22 cellular contexts compared by ENCODE assay signal in genomic region chr2:174815524-174815923, GRCh38. TPM values are rescaled to one million over a fixed set of nuclear protein-coding genes. Genes with fewer than 3 reads are reported as not detected.
"Had no signal": no experiment of that assay in that cellular context is flagged by ENCODE, and none has a peak within 500 bp of the region (broad histone marks: within the 10 kb centered on the region; RNA-seq: fewer than 3 reads in every experiment).

No MANE protein-coding gene starts in this region.

- H3K9me3 Mint-ChIP-seq: stimulated activated effector memory CD8-positive, alpha-beta T cell treated with anti-CD3 and anti-CD28 coated beads, Interleukin-12 subunit alpha, Interleukin-12 subunit beta, amount 100 ng/mL, for 72 hours had no signal

- H3K4me3 Mint-ChIP-seq: activated naive CD8-positive, alpha-beta T cell; naive B cell; stimulated activated effector memory CD8-positive, alpha-beta T cell treated with anti-CD3 and anti-CD28 coated beads, Interleukin-12 subunit alpha, Interleukin-12 subunit beta, amount 100 ng/mL, for 72 hours; T-helper 17 cell had no signal

- H3K4me2 ChIP-seq: smooth muscle cell had no signal

- H3K4me3 ChIP-seq: esophagus muscularis mucosa, left ventricle myocardium inferior, mucosa of descending colon, ovary, right lobe of liver, smooth muscle cell, stomach, testis, upper lobe of left lung had no signal

- H3K27me3 ChIP-seq: esophagus muscularis mucosa, ovary, right lobe of liver, stomach, testis, upper lobe of left lung had no signal

- ATAC-seq: mucosa of descending colon; right lobe of liver; stimulated activated effector memory CD8-positive, alpha-beta T cell treated with anti-CD3 and anti-CD28 coated beads, Interleukin-12 subunit alpha, Interleukin-12 subunit beta, amount 100 ng/mL, for 72 hours; T-helper 17 cell had no signal

- DNase-seq: activated CD4-positive, alpha-beta T cell treated with anti-CD3 and anti-CD28 coated beads, Interleukin-2, amount 50 U/mL, for 48 hours; dermis blood vessel endothelial cell; effector memory CD4-positive, alpha-beta T cell; foreskin melanocyte; head of caudate nucleus; left ventricle myocardium inferior; mucosa of descending colon; naive B cell; ovary; right lobe of liver; stimulated activated CD4-positive, alpha-beta T cell treated with anti-CD3 and anti-CD28 coated beads, Interleukin-4, amount 100 ng/mL, for 1 hour; stomach; T-helper 17 cell; testis; upper lobe of left lung; WERI-Rb-1 had no signal

- H3K36me3 ChIP-seq: ovary, right lobe of liver had no signal

- H3K27me3 Mint-ChIP-seq: activated naive CD8-positive, alpha-beta T cell; T-helper 17 cell had no signal

- H3K36me3 Mint-ChIP-seq: naive B cell; stimulated activated effector memory CD8-positive, alpha-beta T cell treated with anti-CD3 and anti-CD28 coated beads, Interleukin-12 subunit alpha, Interleukin-12 subunit beta, amount 100 ng/mL, for 72 hours had no signal

- H3K9me3 ChIP-seq: esophagus muscularis mucosa, left ventricle myocardium inferior, mucosa of descending colon, ovary, right lobe of liver, stomach, testis, upper lobe of left lung had no signal

- H3K4me1 Mint-ChIP-seq: naive B cell; stimulated activated effector memory CD8-positive, alpha-beta T cell treated with anti-CD3 and anti-CD28 coated beads, Interleukin-12 subunit alpha, Interleukin-12 subunit beta, amount 100 ng/mL, for 72 hours had no signal

- H3K27ac ChIP-seq: esophagus muscularis mucosa, left ventricle myocardium inferior, ovary, right lobe of liver, stomach, testis, upper lobe of left lung, WERI-Rb-1 had no signal

- H3K27ac Mint-ChIP-seq: activated naive CD8-positive, alpha-beta T cell; naive B cell; stimulated activated effector memory CD8-positive, alpha-beta T cell treated with anti-CD3 and anti-CD28 coated beads, Interleukin-12 subunit alpha, Interleukin-12 subunit beta, amount 100 ng/mL, for 72 hours; T-helper 17 cell had no signal

- H3K4me1 ChIP-seq: esophagus muscularis mucosa, left ventricle myocardium inferior, right lobe of liver, stomach, testis, upper lobe of left lung had no signal

- FAIRE-seq: endothelial cell of umbilical vein had no signal

RNA-seq across cellular contexts. Expression of gene CHRNA1, which starts 51.3 kb away (rescaled TPM):
- total RNA-seq: esophagus muscularis mucosa, kidney epithelial cell, stomach had no signal
